8 cellular contexts compared by ENCODE assay signal in the genomic region with DNA sequence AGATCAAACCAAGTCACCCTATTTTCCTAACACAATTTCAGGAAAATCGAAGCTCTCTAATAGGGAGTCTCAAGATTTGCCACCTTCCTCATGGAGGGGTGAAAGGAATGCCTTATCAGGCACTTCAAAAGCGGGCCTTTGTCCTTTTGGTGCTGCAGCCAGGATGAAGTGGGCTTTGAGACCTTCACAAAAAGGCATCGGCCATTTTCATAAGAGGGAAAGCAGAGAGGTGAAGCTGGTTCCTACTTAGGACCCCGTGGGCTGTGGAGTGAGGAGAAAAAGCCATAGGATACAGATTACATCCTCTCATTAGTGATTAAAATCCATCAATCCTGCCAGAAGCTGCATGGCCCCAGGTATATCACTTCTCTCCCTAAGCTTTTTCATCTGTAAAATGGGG. TPM values are rescaled to one million over a fixed set of nuclear protein-coding genes. Genes with fewer than 3 reads are reported as not detected.
A peak's percentile ranks its signal among the peaks of the same experiment; 100 is the strongest.
DNase-seq lines count a peak whose midpoint lies in the region; ATAC-seq and TF ChIP-seq lines count a peak whose summit lies in the region.

No MANE protein-coding gene starts in this region.

- H3K4me2 ChIP-seq in GM23248 (ENCODE audit: unreplicated experiment) = peak overlapping the region; percentile 80
- H3K4me2 ChIP-seq in SU-DHL-6 (ENCODE audit: low read depth, low read length, poor library complexity, severe bottlenecking) = peak overlapping the region; percentile 95

- in situ Hi-C loops in GM23248 (cut with MboI) = no loop called here

- peaks cover 5% of the 10 kb centered on the region; the same call in 1 of the 2 replicates for H3K36me3 ChIP-seq in GM23248 (ENCODE audit: low read depth)
- H3K36me3 ChIP-seq in SU-DHL-6 (ENCODE audit: low read length) = no peaks in the 10 kb centered on the region

- H3K4me1 ChIP-seq in GM23248 (ENCODE audit: insufficient read depth) = peaks cover 16% of the 10 kb centered on the region; the same call in 1 of the 2 replicates

- H3F3A ChIP-seq in GM23248 (ENCODE audit: insufficient read depth) = 0 out of 2 replicates have a peak, but pooled peaks cover 3% of the 10 kb centered on the region
- H3F3A ChIP-seq in SU-DHL-6 (ENCODE audit: insufficient read depth) = 0 out of 2 replicates have a peak, but pooled peaks cover 5% of the 10 kb centered on the region

- WGBS in GM23248 (ENCODE audit: low coverage in 1 of 2, low lambda C conversion rate in 2 of 2, missing lambda C conversion rate in 2 of 2), 2 experiments = 51 to 60% methylated on average over 4 of the region's 4 CpGs

- H3K27ac ChIP-seq in GM23248 (no peak overlapping the region), SU-DHL-6 (ENCODE audit: low read depth, low read length) (0 out of 2 replicates have a peak overlapping the region, but pooled peaks have one; percentile 11)

- H3K79me2 ChIP-seq in GM23248 (ENCODE audit: insufficient read depth) (peaks cover 34% of the 10 kb centered on the region), SU-DHL-6 (ENCODE audit: insufficient read depth, low read length) (peaks cover 32% of the 10 kb centered on the region)

- H3K9me2 ChIP-seq in GM23248 (ENCODE audit: insufficient read depth) = no peaks in the 10 kb centered on the region
- no peaks in the 10 kb centered on the region for H3K9me2 ChIP-seq in SU-DHL-6 (replicated peaks; ENCODE audit: insufficient read depth, low read length)

- ATAC-seq in GM19455 (IDR thresholded peaks at IDR 0.05; ENCODE audit: unreplicated experiment) = no peak

- H4K20me1 ChIP-seq in GM23248 (ENCODE audit: insufficient read depth) (no peaks in the 10 kb centered on the region), SU-DHL-6 (ENCODE audit: low read depth, low read length) (no peaks in the 10 kb centered on the region)

- no peaks in the 10 kb centered on the region for H3K27me3 ChIP-seq in GM23248 (replicated peaks; ENCODE audit: insufficient read depth)
- H3K27me3 ChIP-seq in SU-DHL-6 (ENCODE audit: low read length) = no peaks in the 10 kb centered on the region

- DNase-seq in GM23248 = no peak
- DNase-seq in foreskin fibroblast = no peak
- no peak for DNase-seq in skeletal muscle cell (ENCODE audit: low read depth)
- DNase-seq in activated effector memory CD4-positive, alpha-beta T cell treated with anti-CD3 and anti-CD28 coated beads, Interleukin-2, amount 50 U/mL, for 16 hours = no peak
- no peak for DNase-seq in activated effector memory CD4-positive, alpha-beta T cell treated with Interleukin-2 at 50 U/mL for 16 hours
- no peak for DNase-seq in NCI-H446 treated with DMSO at 0.1 percent for 48 hours (lab: John Stamatoyannopoulos, UW)

- peak overlapping the region; percentile 80 for H3K9ac ChIP-seq in GM23248
- H3K9ac ChIP-seq in SU-DHL-6 (ENCODE audit: low read length) = peak overlapping the region; percentile 95

- TF ChIP-seq CTCF in SU-DHL-6 (IDR thresholded peaks at IDR 0.05; ENCODE audit: insufficient read depth, low read length, poor library complexity, severe bottlenecking) = no peak
- TF ChIP-seq CTCF in foreskin fibroblast (IDR thresholded peaks at IDR 0.05; ENCODE audit: low read depth, low read length) = no peak

- H3K4me3 ChIP-seq in GM23248 (peak overlapping the region; percentile 87), SU-DHL-6 (ENCODE audit: insufficient read depth, low read length, poor library complexity, severe bottlenecking) (peak overlapping the region; percentile 99), foreskin fibroblast (ENCODE audit: low read depth in 1 of 2, low read length in 2 of 2) (peak overlapping the region; percentile 82 to 98), skeletal muscle cell (ENCODE audit: low read depth, low read length) (peak overlapping the region; percentile 92)

- H3K9me3 ChIP-seq in GM23248 (ENCODE audit: low read depth) (no peaks in the 10 kb centered on the region), SU-DHL-6 (ENCODE audit: insufficient read depth, low read length) (no peaks in the 10 kb centered on the region)

- peak overlapping the region; percentile 86 for H2AFZ ChIP-seq in GM23248
- peak overlapping the region; percentile 80 for H2AFZ ChIP-seq in SU-DHL-6 (ENCODE audit: low read depth, low read length, severe bottlenecking)

RNA-seq across cellular contexts. Expression of gene CDKN2AIPNL, which starts 0.9 kb away (rescaled TPM):
- total RNA-seq in GM23248 (2014; rRNA removed; shearing (Covaris generic)) = 22.1 and 26.0 TPM in 2 replicates
- 36.1 and 39.9 TPM in 2 replicates for polyA plus RNA-seq in GM23248 (2016; fragmentation: Nextera tagmentation; extraction: Ambion mirVana)

RNA-seq across cellular contexts. Expression of gene UBE2B, which starts 39.5 kb away (rescaled TPM):
- 15.7 and 21.7 TPM in 2 replicates for total RNA-seq in GM23248 (2014; rRNA removed; shearing (Covaris generic))
- polyA plus RNA-seq in GM23248 (2016; fragmentation: Nextera tagmentation; extraction: Ambion mirVana) = 350 and 376 TPM in 2 replicates

RNA-seq across cellular contexts. Expression of gene CDKL3, which starts 43.9 kb away (rescaled TPM):
- total RNA-seq in GM23248 (2014; rRNA removed; shearing (Covaris generic)) = 0.65 TPM in 1 of 2 replicates, not detected in the other
- 3.9 and 4.1 TPM in 2 replicates for polyA plus RNA-seq in GM23248 (2016; fragmentation: Nextera tagmentation; extraction: Ambion mirVana)
